26 cellular contexts compared by ENCODE assay signal in genomic region chr7:38054199-38054598, GRCh38.
"Had no signal": no experiment of that assay in that cellular context is flagged by ENCODE, and none has a peak within 500 bp of the region (broad histone marks: within the 10 kb centered on the region; RNA-seq: fewer than 3 reads in every experiment).

No MANE protein-coding gene starts in this region.

- FAIRE-seq: kidney had no signal

- H3K79me2 ChIP-seq: parathyroid adenoma had no signal

- H3K9me3 ChIP-seq: body of pancreas, neutrophil had no signal

- H3K4me3 ChIP-seq: body of pancreas, coronary artery, dorsolateral prefrontal cortex, gastroesophageal sphincter, spleen, suprapubic skin, tibial nerve had no signal

- H3K4me1 ChIP-seq: body of pancreas, gastroesophageal sphincter, parathyroid adenoma, spleen, suprapubic skin, tibial nerve had no signal

- DNase-seq: activated CD4-positive, alpha-beta T cell treated with anti-CD3 and anti-CD28 coated beads for 4 hours; activated CD4-positive, alpha-beta T cell treated with anti-CD3 and anti-CD28 coated beads, Interleukin-2, amount 50 U/mL, for 4 hours; activated naive CD4-positive, alpha-beta T cell; activated T-cell treated with anti-CD3 and anti-CD28 coated beads for 4 hours; activated T-cell treated with anti-CD3 and anti-CD28 coated beads, Interleukin-2, amount 50 U/mL, for 72 hours; aorta; body of pancreas; effector memory CD4-positive, alpha-beta T cell; head of caudate nucleus; hippocampal formation; immature natural killer cell; kidney; left colon; naive B cell; nephron progenitor cell; right cardiac atrium; spleen; stimulated activated naive CD4-positive, alpha-beta T cell had no signal

- H3K36me3 ChIP-seq: gastroesophageal sphincter, neutrophil, spleen, suprapubic skin, tibial nerve had no signal

- H3K9ac ChIP-seq: parathyroid adenoma had no signal

- H3K27ac ChIP-seq: body of pancreas, coronary artery, dorsolateral prefrontal cortex, gastroesophageal sphincter, neutrophil, parathyroid adenoma, spleen, suprapubic skin, tibial nerve had no signal

- H2AFZ ChIP-seq: parathyroid adenoma had no signal

- ATAC-seq: activated naive CD4-positive, alpha-beta T cell treated with anti-CD3 and anti-CD28 coated beads, Interleukin-2, amount 50 U/mL, for 72 hours; activated T-cell treated with anti-CD3 and anti-CD28 coated beads, Interleukin-2, amount 50 U/mL, for 72 hours; body of pancreas; gastroesophageal sphincter; left colon; right cardiac atrium had no signal

- H3K27me3 ChIP-seq: body of pancreas, dorsolateral prefrontal cortex, gastroesophageal sphincter, neutrophil, tibial nerve had no signal
